Comparison of ENCODE assay signal across 9 cellular contexts in genomic region chr9:12723409-12724028, GRCh38. TPM values are rescaled to one million over a fixed set of nuclear protein-coding genes. Genes with fewer than 3 reads are reported as not detected.
A peak's percentile ranks its signal among the peaks of the same experiment; 100 is the strongest.
DNase-seq lines count a peak whose midpoint lies in the region; ATAC-seq and TF ChIP-seq lines count a peak whose summit lies in the region.
"Had no signal": no experiment of that assay in that cellular context is flagged by ENCODE, and none has a peak within 500 bp of the region (broad histone marks: within the 10 kb centered on the region; RNA-seq: fewer than 3 reads in every experiment).

No MANE protein-coding gene starts in this region.

- H3K79me2 ChIP-seq in PC-3 (ENCODE audit: low read length), result no peaks in the 10 kb centered on the region

- H3F3A ChIP-seq in PC-3 (ENCODE audit: low read length, unreplicated experiment), result no peaks in the 10 kb centered on the region

- BruUV-seq in PC-3 (replicated peaks; lab: Mats Ljungman, UMichigan), result TSS peak; percentile 39

- peak; percentile 57 for TF ChIP-seq CTCF in PC-3 (conservative IDR thresholded peaks at IDR 0.05; ENCODE audit: low read depth, low read length)
- peak; percentile 44 for TF ChIP-seq CTCF in fibroblast of the aortic adventitia (IDR thresholded peaks at IDR 0.05; ENCODE audit: insufficient read depth, low read length)
- peak; percentile 53 for TF ChIP-seq CTCF in thoracic aorta (IDR thresholded peaks at IDR 0.05)

- intact Hi-C loops in PC-3 (cut with micrococcal nuclease), result loop anchor here (1.0 to 2.0 kb wide), 3 partner anchors 52 to 161 kb away; partner anchors contain the start of gene LURAP1L

- peak; percentile 2 for DNase-seq in NCI-H2029 treated with DMSO at 0.1 percent for 48 hours (lab: John Stamatoyannopoulos, UW)
- no peak for DNase-seq in NCI-H2029 (lab: John Stamatoyannopoulos, UW)
- DNase-seq in PC-3, result peak; percentile 50
- DNase-seq in fibroblast of the aortic adventitia (ENCODE audit: low read depth), result peak; percentile 65
- no peak for DNase-seq in thoracic aorta (ENCODE audit: low spot score)
- DNase-seq in foreskin melanocyte, result no peak
- no peak for DNase-seq in activated naive CD4-positive, alpha-beta T cell treated with Interleukin-2 at 50 U/mL for 16 hours
- DNase-seq: activated naive CD8-positive, alpha-beta T cell treated with anti-CD3 and anti-CD28 coated beads, Interleukin-2, amount 10 ng/mL, durations not matched to agents 7 days and 5 days had no signal

- peaks cover 23% of the 10 kb centered on the region for H3K4me1 ChIP-seq in PC-3 (ENCODE audit: insufficient read depth, low read length)
- no peaks in the 10 kb centered on the region for H3K4me1 ChIP-seq in thoracic aorta (ENCODE audit: control insufficient read depth in 1 of 2, low read depth in 2 of 2)

- no peaks in the 10 kb centered on the region for H3K9me2 ChIP-seq in PC-3 (replicated peaks; ENCODE audit: low read length)

- H2AFZ ChIP-seq in PC-3 (ENCODE audit: low read length), result 0 out of 2 replicates have a peak overlapping the region, but pooled peaks have one; percentile 16

- POLR2A ChIA-PET in PC-3 (lab: Charles Lee; ENCODE audit: unreplicated experiment), result no interaction called here

- H3K27ac ChIP-seq in PC-3 (ENCODE audit: low read length), result peak overlapping the region; percentile 34
- no peak overlapping the region for H3K27ac ChIP-seq in thoracic aorta

- H3K9ac ChIP-seq in PC-3 (ENCODE audit: low read length), result peak overlapping the region; percentile 25; the same call in 1 of the 2 replicates

- ATAC-seq in PC-3, result peak; percentile 57
- ATAC-seq in thoracic aorta (ENCODE audit: insufficient number of reproducible peaks, low FRiP score, low read depth), result no peak
- no peak for ATAC-seq in HG02938 (IDR thresholded peaks at IDR 0.05; ENCODE audit: unreplicated experiment)

- H3K27me3 ChIP-seq in PC-3 (ENCODE audit: low read length), result no peaks in the 10 kb centered on the region
- no peaks in the 10 kb centered on the region for H3K27me3 ChIP-seq in thoracic aorta (replicated peaks; ENCODE audit: insufficient read depth)

- H3K4me2 ChIP-seq in PC-3 (ENCODE audit: low read length), result no peak overlapping the region

- CTCF ChIA-PET in PC-3 (lab: Charles Lee), result interaction anchor here (0.6 to 1.9 kb wide), 3 partner anchors 24 to 161 kb away, joined by 3 to 14 read pairs (median 6); no protein-coding TSS in a partner anchor

- H3K9me3 ChIP-seq in PC-3 (ENCODE audit: low read length) (no peaks in the 10 kb centered on the region), thoracic aorta (no peaks in the 10 kb centered on the region)

- H3K36me3 ChIP-seq in PC-3 (ENCODE audit: low read depth, low read length) (no peaks in the 10 kb centered on the region), thoracic aorta (no peaks in the 10 kb centered on the region)

- no peak overlapping the region for H3K4me3 ChIP-seq in PC-3 (ENCODE audit: low read length)
- H3K4me3 ChIP-seq in fibroblast of the aortic adventitia (ENCODE audit: low read depth, low read length), result no peak overlapping the region
- H3K4me3 ChIP-seq in thoracic aorta, result no peak overlapping the region

- no peaks in the 10 kb centered on the region for H4K20me1 ChIP-seq in PC-3 (ENCODE audit: low read length)

RNA-seq across cellular contexts. Expression of gene TYRP1, which starts 30.3 kb away (rescaled TPM):
- total RNA-seq in PC-3 (2014; rRNA removed) (0.22 TPM in 1 of 2 replicates, not detected in the other), fibroblast of the aortic adventitia (ENCODE audit: low replicate concordance) (0.09 and 1.1 TPM in 2 replicates), thoracic aorta (1 to 10 TPM; 1.8 to 3.8 TPM)
- total RNA-seq: activated naive CD8-positive, alpha-beta T cell treated with anti-CD3 and anti-CD28 coated beads, Interleukin-2, amount 10 ng/mL, durations not matched to agents 7 days and 5 days had no signal

RNA-seq across cellular contexts. Expression of gene LURAP1L, which starts 51.3 kb away (rescaled TPM):
- 16.4 and 16.9 TPM in 2 replicates for total RNA-seq in PC-3 (2014; rRNA removed)
- 47.5 and 48.2 TPM in 2 replicates for total RNA-seq in fibroblast of the aortic adventitia (ENCODE audit: low replicate concordance)
- total RNA-seq in thoracic aorta, result 10 to 100 TPM; 10.3 to 14.7 TPM
- total RNA-seq: activated naive CD8-positive, alpha-beta T cell treated with anti-CD3 and anti-CD28 coated beads, Interleukin-2, amount 10 ng/mL, durations not matched to agents 7 days and 5 days had no signal

Comparison
In these comparisons a context has a peak if more than half of its experiments do, and no peak if none do; other contexts are left out.
1. DNase-seq: peak in NCI-H2029 treated with DMSO at 0.1 percent for 48 hours (single experiment), PC-3 (single experiment) and fibroblast of the aortic adventitia (single experiment); none in NCI-H2029 (single experiment), thoracic aorta (single experiment), foreskin melanocyte (single experiment) and activated naive CD4-positive, alpha-beta T cell treated with Interleukin-2 at 50 U/mL for 16 hours (single experiment).
2. Peak in every context shown above with its lines, with median percentiles within 50 percentile points of each other: CTCF ChIP-seq.